Comparison of ENCODE assay signal across 1 cellular context in genomic region chr3:161913786-161914389, GRCh38.
TF ChIP-seq lines count a peak whose summit lies in the region.

No MANE protein-coding gene starts in this region.

TF ChIP-seq in HepG2, 621 proteins besides CTCF, POLR2A, EP300 and RAD21 (continued from another document and continues in another):
- peak; percentile 38; the same call in 1 of the 2 replicates for TF ChIP-seq ZBTB37 (CRISPR knock-in tag; IDR thresholded peaks at IDR 0.05)
- TF ChIP-seq ZGPAT (CRISPR knock-in tag; IDR thresholded peaks at IDR 0.05): no peak
- peak; percentile 26; the same call in 1 of the 2 replicates for TF ChIP-seq HNF4G (IDR thresholded peaks at IDR 0.05; ENCODE audit: borderline replicate concordance, low read depth, low read length)
- TF ChIP-seq HNF4G (CRISPR knock-in tag; IDR thresholded peaks at IDR 0.05; ENCODE audit: borderline replicate concordance, low read depth): no peak
- peak; percentile 73 for TF ChIP-seq MIXL1 (CRISPR knock-in tag; IDR thresholded peaks at IDR 0.05)
- TF ChIP-seq ZBTB44 (CRISPR knock-in tag; IDR thresholded peaks at IDR 0.05): no peak
- no peak for TF ChIP-seq ZNF713 (CRISPR knock-in tag; IDR thresholded peaks at IDR 0.05)
- TF ChIP-seq IRX3 (CRISPR knock-in tag; IDR thresholded peaks at IDR 0.05; ENCODE audit: borderline replicate concordance, low read depth): no peak
- TF ChIP-seq HNRNPH1 (optimal IDR thresholded peaks at IDR 0.05; ENCODE audit: low read depth, low read length): no peak
- no peak for TF ChIP-seq SRSF1 (optimal IDR thresholded peaks at IDR 0.05; ENCODE audit: low read depth, low read length)
- peak; percentile 59 for TF ChIP-seq PAXIP1 (CRISPR knock-in tag; conservative IDR thresholded peaks at IDR 0.05)
- peak; percentile 56; the same call in 1 of the 2 replicates for TF ChIP-seq JUND (CRISPR knock-in tag; IDR thresholded peaks at IDR 0.05)
- no peak for TF ChIP-seq GABPA (IDR thresholded peaks at IDR 0.05; ENCODE audit: low read depth, low read length)
- 0 out of 2 replicates have a peak, but pooled peaks have one; percentile 15 for TF ChIP-seq GABPA (CRISPR knock-in tag; IDR thresholded peaks at IDR 0.05; ENCODE audit: low read depth)
- TF ChIP-seq ZNF784 (CRISPR knock-in tag; IDR thresholded peaks at IDR 0.05; ENCODE audit: borderline replicate concordance): no peak
- no peak for TF ChIP-seq FOXA3 (CRISPR knock-in tag; IDR thresholded peaks at IDR 0.05)
- TF ChIP-seq PHF20 (CRISPR knock-in tag; IDR thresholded peaks at IDR 0.05): no peak
- peak; percentile 38; the same call in 1 of the 2 replicates for TF ChIP-seq JUNB (CRISPR knock-in tag; IDR thresholded peaks at IDR 0.05; ENCODE audit: borderline replicate concordance)
- 0 out of 2 replicates have a peak, but pooled peaks have one; percentile 50 for TF ChIP-seq ZKSCAN5 (CRISPR knock-in tag; IDR thresholded peaks at IDR 0.05)
- no peak for TF ChIP-seq NFYC (CRISPR knock-in tag; IDR thresholded peaks at IDR 0.05)
- no peak for TF ChIP-seq ZFP90 (CRISPR knock-in tag; IDR thresholded peaks at IDR 0.05; ENCODE audit: borderline replicate concordance)
- TF ChIP-seq RORA (CRISPR knock-in tag; IDR thresholded peaks at IDR 0.05): no peak
- no peak for TF ChIP-seq RBFOX2 (IDR thresholded peaks at IDR 0.05; ENCODE audit: low read depth, low read length)
- no peak for TF ChIP-seq ZNF589 (CRISPR knock-in tag; conservative IDR thresholded peaks at IDR 0.05)
- no peak for TF ChIP-seq ARNT (IDR thresholded peaks at IDR 0.05)
- TF ChIP-seq MTF2 (CRISPR knock-in tag; IDR thresholded peaks at IDR 0.05; ENCODE audit: borderline replicate concordance): no peak
- TF ChIP-seq ATF3 (CRISPR knock-in tag; IDR thresholded peaks at IDR 0.05): peak; percentile 54; the same call in 1 of the 2 replicates
- 0 out of 2 replicates have a peak, but pooled peaks have one; percentile 14 for TF ChIP-seq FOXP4 (CRISPR knock-in tag; IDR thresholded peaks at IDR 0.05)
- no peak for TF ChIP-seq ZNF382 (CRISPR knock-in tag; IDR thresholded peaks at IDR 0.05; ENCODE audit: borderline replicate concordance)
- TF ChIP-seq MIER2 (CRISPR knock-in tag; IDR thresholded peaks at IDR 0.05): no peak
- TF ChIP-seq ZSCAN30 (CRISPR knock-in tag; IDR thresholded peaks at IDR 0.05): no peak
- no peak for TF ChIP-seq SKI (IDR thresholded peaks at IDR 0.05; ENCODE audit: partially characterized antibody)
- TF ChIP-seq CEBPB (IDR thresholded peaks at IDR 0.05; ENCODE audit: borderline replicate concordance, low read depth, low read length): no peak
- no peak for TF ChIP-seq CREB1 (IDR thresholded peaks at IDR 0.05)
- TF ChIP-seq CREB1 (CRISPR knock-in tag; IDR thresholded peaks at IDR 0.05): 0 out of 2 replicates have a peak, but pooled peaks have one; percentile 39
- TF ChIP-seq ZNF652 (CRISPR knock-in tag; IDR thresholded peaks at IDR 0.05; ENCODE audit: borderline replicate concordance, low read depth): no peak
- TF ChIP-seq PHF5A (CRISPR knock-in tag; IDR thresholded peaks at IDR 0.05; ENCODE audit: low read depth, unreplicated experiment): no peak
- no peak for TF ChIP-seq ZNF446 (CRISPR knock-in tag; IDR thresholded peaks at IDR 0.05)
- TF ChIP-seq AHDC1 (CRISPR knock-in tag; IDR thresholded peaks at IDR 0.05; ENCODE audit: borderline replicate concordance): peak; percentile 93
- TF ChIP-seq ZNF740 (CRISPR knock-in tag; IDR thresholded peaks at IDR 0.05): no peak
- TF ChIP-seq PREB (CRISPR knock-in tag; IDR thresholded peaks at IDR 0.05): no peak
- TF ChIP-seq ELF3 (CRISPR knock-in tag; IDR thresholded peaks at IDR 0.05): peak; percentile 67
- TF ChIP-seq TOE1 (CRISPR knock-in tag; IDR thresholded peaks at IDR 0.05): no peak
- no peak for TF ChIP-seq AGO1 (IDR thresholded peaks at IDR 0.05; ENCODE audit: low read depth, low read length, poor library complexity, severe bottlenecking)
- no peak for TF ChIP-seq ZNF674 (CRISPR knock-in tag; IDR thresholded peaks at IDR 0.05; ENCODE audit: low read depth)
- TF ChIP-seq NR1H2 (CRISPR knock-in tag; IDR thresholded peaks at IDR 0.05; ENCODE audit: borderline replicate concordance, low read depth): no peak
- TF ChIP-seq ZFP82 (CRISPR knock-in tag; IDR thresholded peaks at IDR 0.05; ENCODE audit: borderline replicate concordance): 0 out of 2 replicates have a peak, but pooled peaks have one; percentile 30
- TF ChIP-seq ZNF580 (CRISPR knock-in tag; IDR thresholded peaks at IDR 0.05; ENCODE audit: borderline replicate concordance, low read depth): no peak
